Comparison of ENCODE assay signal across 12 cellular contexts in genomic region chr6:125746019-125746414, GRCh38. TPM values are rescaled to one million over a fixed set of nuclear protein-coding genes. Genes with fewer than 3 reads are reported as not detected.
A peak's percentile ranks its signal among the peaks of the same experiment; 100 is the strongest.
DNase-seq lines count a peak whose midpoint lies in the region; ATAC-seq and TF ChIP-seq lines count a peak whose summit lies in the region.
"Had no signal": no experiment of that assay in that cellular context is flagged by ENCODE, and none has a peak within 500 bp of the region (broad histone marks: within the 10 kb centered on the region; RNA-seq: fewer than 3 reads in every experiment).

No MANE protein-coding gene starts in this region.

- peaks cover 2% of the 10 kb centered on the region; the same call in 1 of the 2 replicates for H3K79me2 ChIP-seq in H9 (ENCODE audit: insufficient read depth, low read length)

- H2AFZ ChIP-seq in H9 (ENCODE audit: low read length) = no peak overlapping the region

- peak overlapping the region; percentile 91 for H3K4me3 ChIP-seq in iPS-18a (ENCODE audit: low read length)

- no peaks in the 10 kb centered on the region for H3K36me3 ChIP-seq in iPS-18a (ENCODE audit: control insufficient read depth, low read depth, low read length)

- ATAC-seq in WTC11 (no peak), GM19328 (IDR thresholded peaks at IDR 0.05; ENCODE audit: unreplicated experiment) (no peak)
- no peak for ATAC-seq in stimulated activated effector memory CD8-positive, alpha-beta T cell treated with anti-CD3 and anti-CD28 coated beads, Interleukin-12 subunit alpha, Interleukin-12 subunit beta, amount 100 ng/mL, for 72 hours

- H3K56ac ChIP-seq in H9 (ENCODE audit: insufficient read length, low read depth, low read length) = no peak overlapping the region

- H3K4me1 Mint-ChIP-seq in H9 (peaks cover 54 to 61% of the 10 kb centered on the region in 2 experiments), WTC11 (peaks cover 58% of the 10 kb centered on the region)
- H3K4me1 Mint-ChIP-seq in stimulated activated effector memory CD8-positive, alpha-beta T cell treated with anti-CD3 and anti-CD28 coated beads, Interleukin-12 subunit alpha, Interleukin-12 subunit beta, amount 100 ng/mL, for 72 hours = peaks cover 37% of the 10 kb centered on the region

- H3K14ac ChIP-seq in H9 (ENCODE audit: insufficient read depth, low read length) = no peak overlapping the region

- no peak overlapping the region for H2BK15ac ChIP-seq in H9 (ENCODE audit: low read depth, low read length)

- no peak overlapping the region for H4K8ac ChIP-seq in H9 (replicated peaks; ENCODE audit: insufficient read length, low read depth, low read length)

- no peaks in the 10 kb centered on the region for H4K20me1 ChIP-seq in H9 (ENCODE audit: control insufficient read depth, insufficient read depth, insufficient read length)

- H3K23ac ChIP-seq in H9 (ENCODE audit: insufficient read length, low read depth, low read length) = no peak overlapping the region

- H3K27ac Mint-ChIP-seq in H9 (peak overlapping the region in 2 of 3 experiments; percentile 71 to 96; a peak in 5 of 7 replicates), WTC11 (peak overlapping the region; percentile 99)
- no peak overlapping the region for H3K27ac Mint-ChIP-seq in stimulated activated effector memory CD8-positive, alpha-beta T cell treated with anti-CD3 and anti-CD28 coated beads, Interleukin-12 subunit alpha, Interleukin-12 subunit beta, amount 100 ng/mL, for 72 hours

- H2BK5ac ChIP-seq in H9 (ENCODE audit: insufficient read length, low read length) = no peak overlapping the region

- CTCF ChIA-PET in WTC11 (lab: Charles Lee) = interaction anchor here (0.9 to 1.7 kb wide), 7 partner anchors 8 to 210 kb away, joined by 3 to 12 read pairs (median 4); partner anchors contain the start of genes HINT3 and NCOA7

- H3K27me3 ChIP-seq in H9 (ENCODE audit: insufficient read depth, low read length) (peaks cover 10% of the 10 kb centered on the region; the same call in 1 of the 2 replicates), iPS-18a (ENCODE audit: control insufficient read depth, insufficient read depth, low read length) (peaks cover 67% of the 10 kb centered on the region)

- H4K5ac ChIP-seq in H9 (ENCODE audit: insufficient read length, low read depth, low read length) = no peak overlapping the region

- no peaks in the 10 kb centered on the region; a peak in 1 of 5 replicates for H3K9me3 Mint-ChIP-seq in H9
- no peaks in the 10 kb centered on the region for H3K9me3 Mint-ChIP-seq in WTC11
- no peaks in the 10 kb centered on the region for H3K9me3 Mint-ChIP-seq in stimulated activated effector memory CD8-positive, alpha-beta T cell treated with anti-CD3 and anti-CD28 coated beads, Interleukin-12 subunit alpha, Interleukin-12 subunit beta, amount 100 ng/mL, for 72 hours

- no peaks in the 10 kb centered on the region for H3K79me1 ChIP-seq in H9 (ENCODE audit: insufficient read depth, low read depth, low read length, poor library complexity, severe bottlenecking)

- H3K4ac ChIP-seq in H9 (ENCODE audit: low read depth, low read length) = no peak overlapping the region

- no peak overlapping the region for H3T11ph ChIP-seq in H9 (ENCODE audit: low read length)

- no peak overlapping the region for H2BK20ac ChIP-seq in H9 (ENCODE audit: low read depth, low read length, poor library complexity, severe bottlenecking)

- DNase-seq in H9 (no peak), WTC11 (ENCODE audit: low spot score) (no peak), SIG-M5 treated with dmso at 0.1 percent for 504 hours (lab: John Stamatoyannopoulos, UW; ENCODE audit: unreplicated experiment) (no peak)
- no peak for DNase-seq in stimulated activated effector memory CD8-positive, alpha-beta T cell treated with anti-CD3 and anti-CD28 coated beads, Interleukin-12 subunit alpha, Interleukin-12 subunit beta, amount 100 ng/mL, for 72 hours (ENCODE audit: low spot score in 2 of 2)
- DNase-seq in stimulated activated CD4-positive, alpha-beta T cell treated with anti-CD3 and anti-CD28 coated beads, Interleukin-2, amount 100 ng/mL, for 24 hours = no peak
- DNase-seq: activated CD8-positive, alpha-beta memory T cell treated with anti-CD3 and anti-CD28 coated beads, Interleukin-2, amount 50 U/mL, for 48 hours; NCI-H1105 treated with DMSO at 0.1 percent for 48 hours; SIG-M5; stimulated activated CD4-positive, alpha-beta T cell treated with anti-CD3 and anti-CD28 coated beads, Interleukin-4, amount 100 ng/mL, for 4 hours had no signal

- H3K27me3 Mint-ChIP-seq in H9 (ENCODE audit: low read depth) (peaks cover 30% of the 10 kb centered on the region), WTC11 (ENCODE audit: low read depth) (peaks cover 28% of the 10 kb centered on the region)

- no peak overlapping the region for H2BK120ac ChIP-seq in H9 (ENCODE audit: low read depth, low read length, poor library complexity, severe bottlenecking)

- H3K27ac ChIP-seq in H9 (ENCODE audit: insufficient read length, low read depth, low read length) = no peak overlapping the region
- no peak overlapping the region for H3K27ac ChIP-seq in iPS-18a (ENCODE audit: low read length)
- H3K27ac ChIP-seq: epithelial cell of prostate had no signal

- H3K9ac ChIP-seq in H9 (ENCODE audit: extremely low read depth, insufficient read length, low read length) (no peak overlapping the region), iPS-18a (ENCODE audit: low read length) (peak overlapping the region; percentile 75)

- peaks cover 27% of the 10 kb centered on the region for H3K23me2 ChIP-seq in H9 (ENCODE audit: insufficient read length, low read depth, low read length, poor library complexity, severe bottlenecking)

- TF ChIP-seq CTCF in H9 (conservative IDR thresholded peaks at IDR 0.05) (no peak), WTC11 (IDR thresholded peaks at IDR 0.05) (no peak)

- POLR2A ChIA-PET in WTC11 (lab: Charles Lee) = interaction anchor here (0.7 to 1.3 kb wide), 5 partner anchors 13 to 54 kb away, joined by 3 to 7 read pairs (median 4); partner anchors contain the start of gene NCOA7

- H3K36me3 Mint-ChIP-seq in H9 (ENCODE audit: insufficient read depth in 1 of 3, low read depth in 3 of 3) = no peaks in the 10 kb centered on the region
- H3K36me3 Mint-ChIP-seq in WTC11 = no peaks in the 10 kb centered on the region
- peaks cover 6% of the 10 kb centered on the region for H3K36me3 Mint-ChIP-seq in stimulated activated effector memory CD8-positive, alpha-beta T cell treated with anti-CD3 and anti-CD28 coated beads, Interleukin-12 subunit alpha, Interleukin-12 subunit beta, amount 100 ng/mL, for 72 hours

- H3K18ac ChIP-seq in H9 (ENCODE audit: insufficient read length, low read depth, low read length) = no peak overlapping the region

- no peak overlapping the region for H2BK12ac ChIP-seq in H9 (ENCODE audit: insufficient read length, low read depth, low read length)

- H3K4me1 ChIP-seq in H9 (ENCODE audit: insufficient read depth, low read length) (peaks cover 4% of the 10 kb centered on the region), iPS-18a (ENCODE audit: control insufficient read depth, low read depth, low read length) (peaks cover 54% of the 10 kb centered on the region)

- H3K4me2 ChIP-seq in H9 (ENCODE audit: insufficient read depth, insufficient read length, low read length) = peak overlapping the region; percentile 90

- no peaks in the 10 kb centered on the region for H3K9me3 ChIP-seq in H9 (ENCODE audit: control insufficient read depth, low read depth, low read length)
- H3K9me3 ChIP-seq in iPS-18a (ENCODE audit: control insufficient read depth, low read depth, low read length) = no peaks in the 10 kb centered on the region

- H3K4me3 Mint-ChIP-seq in H9 = peak overlapping the region; percentile 67 to 84
- peak overlapping the region; percentile 78 for H3K4me3 Mint-ChIP-seq in WTC11
- H3K4me3 Mint-ChIP-seq in stimulated activated effector memory CD8-positive, alpha-beta T cell treated with anti-CD3 and anti-CD28 coated beads, Interleukin-12 subunit alpha, Interleukin-12 subunit beta, amount 100 ng/mL, for 72 hours = peak overlapping the region; percentile 91

- no peak overlapping the region for H2AK5ac ChIP-seq in H9 (ENCODE audit: insufficient read length, low read length)

- no peak overlapping the region for H4K91ac ChIP-seq in H9 (ENCODE audit: insufficient read length, low read depth, low read length)

- WGBS in H9 (ENCODE audit: extremely low coverage, insufficient read length, low lambda C conversion rate) = no CpG with 5 or more reads among the region's 5 CpGs

TF ChIP-seq in WTC11, 78 proteins besides CTCF, POLR2A, EP300 and RAD21:
- no peak for TF ChIP-seq E2F1 (CRISPR knock-in tag; IDR thresholded peaks at IDR 0.05)
- no peak for TF ChIP-seq MYBL2 (CRISPR knock-in tag; IDR thresholded peaks at IDR 0.05)
- TF ChIP-seq ZNF121 (CRISPR knock-in tag; IDR thresholded peaks at IDR 0.05) = no peak
- TF ChIP-seq USF1 (CRISPR knock-in tag; IDR thresholded peaks at IDR 0.05) = 0 out of 2 replicates have a peak, but pooled peaks have one; percentile 23

RNA-seq across cellular contexts. Expression of gene HEY2, which starts 3.4 kb away (rescaled TPM):
- total RNA-seq in H9 (2021) = 5.6 and 6.6 TPM in 2 replicates
- total RNA-seq in WTC11 (2021) = 10.6 to 12.3 TPM (median 11.5 TPM) in 3 replicates

RNA-seq across cellular contexts. Expression of gene NCOA7, which starts 44.7 kb away (rescaled TPM):
- total RNA-seq in H9 (2021) (7.1 and 9.4 TPM in 2 replicates), WTC11 (2021) (9.0 to 14.4 TPM (median 9.9 TPM) in 3 replicates)
